28 cellular contexts compared by ENCODE assay signal in the genomic region with DNA sequence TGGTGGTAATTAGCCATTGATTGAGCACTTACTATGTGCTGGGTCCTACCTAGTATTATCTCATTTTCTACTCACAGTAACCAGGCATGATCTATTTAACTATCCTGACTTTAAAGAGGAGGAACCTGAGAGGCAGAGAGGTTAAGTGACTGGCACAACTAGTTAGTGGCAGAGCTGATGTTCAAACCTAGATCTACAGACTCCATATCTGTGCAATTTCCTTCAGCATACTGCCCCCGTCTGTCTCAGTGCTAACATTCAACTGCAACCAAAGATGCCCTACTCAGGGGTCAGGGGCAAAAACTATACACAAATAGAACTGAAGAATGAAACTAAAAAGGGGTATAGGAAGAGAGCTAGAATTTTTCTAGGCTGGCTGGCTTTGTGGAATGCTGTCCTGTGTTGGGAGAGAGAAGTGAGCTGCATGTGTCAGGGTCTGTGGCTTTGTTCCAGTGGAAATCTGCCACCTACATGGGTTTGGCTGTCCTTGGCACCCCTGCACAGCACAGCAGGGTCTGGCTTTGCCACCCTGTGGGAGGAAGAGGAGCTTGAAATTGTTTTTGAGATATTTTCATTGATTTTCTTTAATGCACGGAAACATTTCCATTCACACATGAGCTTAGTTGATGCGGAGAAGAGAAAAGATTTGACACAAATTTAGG.
DNase-seq lines count a peak whose midpoint lies in the region; ATAC-seq and TF ChIP-seq lines count a peak whose summit lies in the region.
"Had no signal": no experiment of that assay in that cellular context is flagged by ENCODE, and none has a peak within 500 bp of the region (broad histone marks: within the 10 kb centered on the region; RNA-seq: fewer than 3 reads in every experiment).

No MANE protein-coding gene starts in this region.

- no peaks in the 10 kb centered on the region for H3K9me2 ChIP-seq in hepatocyte (replicated peaks; ENCODE audit: insufficient read depth)

- H3K9me3 ChIP-seq in right atrium auricular region (no peaks in the 10 kb centered on the region), T-helper 17 cell (ENCODE audit: control insufficient read depth, low read length, poor library complexity, severe bottlenecking) (no peaks in the 10 kb centered on the region), hepatocyte (ENCODE audit: low read depth) (no peaks in the 10 kb centered on the region)
- H3K9me3 ChIP-seq: HAP-1, neutrophil, psoas muscle, upper lobe of right lung had no signal

- H3K9me3 Mint-ChIP-seq in osteocyte (ENCODE audit: unreplicated experiment), result no peaks in the 10 kb centered on the region
- H3K9me3 Mint-ChIP-seq: activated naive CD4-positive, alpha-beta T cell treated with anti-CD3 and anti-CD28 coated beads, Interleukin-2, amount 50 U/mL, for 72 hours; activated T-helper 1 cell treated with anti-CD3 and anti-CD28 coated beads, Interleukin-12 subunit alpha, Interleukin-12 subunit beta, Interleukin-2, Interleukin-4 antibody, amounts not matched to agents 30 ng/mL and 10 ng/mL and 1 ng/mL, durations not matched to agents 14 hours and 24 hours and 36 hours; CD8-positive, alpha-beta T cell; dendritic cell treated with granulocyte-macrophage colony-stimulating factor and Interleukin-4, amounts not matched to agents 40 ng/mL and 50 ng/mL, for 4 days; stimulated activated effector memory CD8-positive, alpha-beta T cell treated with anti-CD3 and anti-CD28 coated beads, Interleukin-12 subunit alpha, Interleukin-12 subunit beta, amount 100 ng/mL, for 72 hours had no signal

- H3K4me1 ChIP-seq in right atrium auricular region (no peaks in the 10 kb centered on the region), hepatocyte (ENCODE audit: insufficient read depth) (no peaks in the 10 kb centered on the region)
- H3K4me1 ChIP-seq: HAP-1, psoas muscle, upper lobe of right lung had no signal

- H3K36me3 Mint-ChIP-seq in osteocyte (ENCODE audit: unreplicated experiment) (no peaks in the 10 kb centered on the region), T-helper 17 cell (ENCODE audit: low read depth) (no peaks in the 10 kb centered on the region)
- H3K36me3 Mint-ChIP-seq: activated naive CD4-positive, alpha-beta T cell treated with anti-CD3 and anti-CD28 coated beads, Interleukin-2, amount 50 U/mL, for 72 hours; CD8-positive, alpha-beta T cell; memory B cell; stimulated activated effector memory CD8-positive, alpha-beta T cell treated with anti-CD3 and anti-CD28 coated beads, Interleukin-12 subunit alpha, Interleukin-12 subunit beta, amount 100 ng/mL, for 72 hours had no signal

- 92% methylated on average over 3 of the region's 3 CpGs for WGBS in hepatocyte (ENCODE audit: low lambda C conversion rate, missing lambda C conversion rate)

- H3K4me3 Mint-ChIP-seq in osteocyte (ENCODE audit: unreplicated experiment), result no peak overlapping the region
- H3K4me3 Mint-ChIP-seq in T-helper 17 cell, result no peak overlapping the region
- H3K4me3 Mint-ChIP-seq: activated T-helper 1 cell treated with anti-CD3 and anti-CD28 coated beads, Interleukin-12 subunit alpha, Interleukin-12 subunit beta, Interleukin-2, Interleukin-4 antibody, amounts not matched to agents 30 ng/mL and 10 ng/mL and 1 ng/mL, durations not matched to agents 14 hours and 24 hours and 36 hours; CD8-positive, alpha-beta T cell; dendritic cell treated with granulocyte-macrophage colony-stimulating factor and Interleukin-4, amounts not matched to agents 40 ng/mL and 50 ng/mL, for 4 days; memory B cell; stimulated activated effector memory CD8-positive, alpha-beta T cell treated with anti-CD3 and anti-CD28 coated beads, Interleukin-12 subunit alpha, Interleukin-12 subunit beta, amount 100 ng/mL, for 72 hours had no signal

- TF ChIP-seq POLR2A in NB4 (IDR thresholded peaks at IDR 0.05; ENCODE audit: extremely low read depth, insufficient read length), result no peak

- H3K27me3 ChIP-seq in right atrium auricular region (no peaks in the 10 kb centered on the region), hepatocyte (no peaks in the 10 kb centered on the region)
- H3K27me3 ChIP-seq: neutrophil, upper lobe of right lung had no signal

- no peaks in the 10 kb centered on the region for H4K20me1 ChIP-seq in hepatocyte (ENCODE audit: insufficient read depth, poor library complexity, severe bottlenecking)

- H3K27me3 Mint-ChIP-seq in osteocyte (ENCODE audit: unreplicated experiment) (no peaks in the 10 kb centered on the region), T-helper 17 cell (peaks cover 22% of the 10 kb centered on the region)
- H3K27me3 Mint-ChIP-seq: dendritic cell treated with granulocyte-macrophage colony-stimulating factor and Interleukin-4, amounts not matched to agents 40 ng/mL and 50 ng/mL, for 4 days had no signal

- no peaks in the 10 kb centered on the region for H3K4me1 Mint-ChIP-seq in osteocyte (ENCODE audit: unreplicated experiment)
- H3K4me1 Mint-ChIP-seq in T-helper 17 cell, result no peaks in the 10 kb centered on the region
- H3K4me1 Mint-ChIP-seq: memory B cell; stimulated activated effector memory CD8-positive, alpha-beta T cell treated with anti-CD3 and anti-CD28 coated beads, Interleukin-12 subunit alpha, Interleukin-12 subunit beta, amount 100 ng/mL, for 72 hours had no signal

- no peaks in the 10 kb centered on the region for H3K36me3 ChIP-seq in right atrium auricular region
- H3K36me3 ChIP-seq in hepatocyte (replicated peaks; ENCODE audit: insufficient read depth, low read depth), result no peaks in the 10 kb centered on the region
- H3K36me3 ChIP-seq: HAP-1, neutrophil, upper lobe of right lung had no signal

- DNase-seq in Right ventricle myocardium superior (no peak), right atrium auricular region (ENCODE audit: low spot score) (no peak), NB4 (ENCODE audit: low read depth) (peak; percentile 12), cerebellar cortex (ENCODE audit: low spot score) (peak; percentile 12), osteocyte (ENCODE audit: extremely low spot score, unreplicated experiment) (peak; percentile 34), T-helper 17 cell (no peak), DMS53 (lab: John Stamatoyannopoulos, UW) (no peak), hepatocyte (ENCODE audit: low spot score) (no peak)
- DNase-seq: 8988T; activated CD4-positive, alpha-beta T cell treated with anti-CD3 and anti-CD28 coated beads, Interleukin-2, amount 50 U/mL, for 4 hours; activated CD4-positive, CD25-positive, alpha-beta regulatory T cell; AML-193; CD8-positive, alpha-beta T cell; MM.1S; NCI-H1436; NCI-H526 treated with DMSO at 0.1 percent for 48 hours; psoas muscle; small intestine; stimulated activated CD4-positive, alpha-beta T cell treated with anti-CD3 and anti-CD28 coated beads, Interleukin-2, amount 100 ng/mL, for 24 hours; SW 1271; upper lobe of right lung had no signal

- peak; percentile 49 for ATAC-seq in Right ventricle myocardium superior (ENCODE audit: poor library complexity)
- ATAC-seq in T-helper 17 cell, result no peak
- ATAC-seq: activated naive CD4-positive, alpha-beta T cell treated with anti-CD3 and anti-CD28 coated beads, Interleukin-2, amount 50 U/mL, for 72 hours; CD8-positive, alpha-beta T cell; stimulated activated effector memory CD8-positive, alpha-beta T cell treated with anti-CD3 and anti-CD28 coated beads, Interleukin-12 subunit alpha, Interleukin-12 subunit beta, amount 100 ng/mL, for 72 hours; upper lobe of right lung had no signal

- no peak overlapping the region for H2AFZ ChIP-seq in hepatocyte

- H3K79me2 ChIP-seq in hepatocyte, result no peaks in the 10 kb centered on the region

- H3K27ac ChIP-seq in right atrium auricular region (no peak overlapping the region), hepatocyte (no peak overlapping the region)
- H3K27ac ChIP-seq: neutrophil, psoas muscle, upper lobe of right lung had no signal

- no peak overlapping the region for H3K27ac Mint-ChIP-seq in osteocyte (ENCODE audit: unreplicated experiment)
- H3K27ac Mint-ChIP-seq in T-helper 17 cell, result no peak overlapping the region
- H3K27ac Mint-ChIP-seq: activated naive CD4-positive, alpha-beta T cell treated with anti-CD3 and anti-CD28 coated beads, Interleukin-2, amount 50 U/mL, for 72 hours; activated T-helper 1 cell treated with anti-CD3 and anti-CD28 coated beads, Interleukin-12 subunit alpha, Interleukin-12 subunit beta, Interleukin-2, Interleukin-4 antibody, amounts not matched to agents 30 ng/mL and 10 ng/mL and 1 ng/mL, durations not matched to agents 14 hours and 24 hours and 36 hours; CD8-positive, alpha-beta T cell; dendritic cell treated with granulocyte-macrophage colony-stimulating factor and Interleukin-4, amounts not matched to agents 40 ng/mL and 50 ng/mL, for 4 days; memory B cell; stimulated activated effector memory CD8-positive, alpha-beta T cell treated with anti-CD3 and anti-CD28 coated beads, Interleukin-12 subunit alpha, Interleukin-12 subunit beta, amount 100 ng/mL, for 72 hours had no signal

- TF ChIP-seq CTCF in right atrium auricular region (IDR thresholded peaks at IDR 0.05) (no peak), NB4 (IDR thresholded peaks at IDR 0.05; ENCODE audit: low read depth, low read length) (no peak), osteocyte (IDR thresholded peaks at IDR 0.05) (peak; percentile 14), hepatocyte (IDR thresholded peaks at IDR 0.05; ENCODE audit: poor library complexity) (no peak)

- H3K4me3 ChIP-seq in right atrium auricular region (no peak overlapping the region), NB4 (ENCODE audit: low read depth, low read length) (no peak overlapping the region), hepatocyte (no peak overlapping the region)
- H3K4me3 ChIP-seq: HAP-1, psoas muscle, upper lobe of right lung had no signal

- H3K4me2 ChIP-seq in hepatocyte, result no peak overlapping the region

- intact Hi-C loops in Right ventricle myocardium superior (cut with DNase I), result no loop called here

Comparison
In these comparisons a context has a peak if more than half of its experiments do, and no peak if none do; other contexts are left out.
1. DNase-seq: peak in NB4 (single experiment), cerebellar cortex (single experiment) and osteocyte (single experiment); none in Right ventricle myocardium superior (single experiment), right atrium auricular region (single experiment), T-helper 17 cell (0 of 3), DMS53 (single experiment) and hepatocyte (single experiment).